1 cellular context compared by ENCODE assay signal in the genomic region with DNA sequence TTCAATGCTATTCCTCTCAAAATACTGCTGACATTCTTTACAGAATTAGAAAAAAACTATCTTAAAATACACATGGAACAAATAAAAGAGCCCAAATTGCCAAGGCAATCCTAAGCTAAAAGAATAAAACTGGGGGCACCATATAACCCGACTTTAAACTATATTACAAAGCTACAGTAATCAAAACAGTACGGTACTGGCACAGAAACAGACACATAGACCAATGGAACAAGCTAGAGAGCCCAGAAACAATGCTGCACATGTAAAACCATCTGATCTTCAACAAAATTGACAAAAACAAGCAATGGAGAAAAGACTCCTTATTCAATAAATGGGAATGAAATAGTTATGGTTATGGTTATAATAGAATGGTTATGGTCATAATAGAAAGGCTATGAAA.
TF ChIP-seq lines count a peak whose summit lies in the region.

No MANE protein-coding gene starts in this region.

TF ChIP-seq in HEK293, 187 proteins besides CTCF, POLR2A, EP300 and RAD21 (continued from another document):
- TF ChIP-seq ZFP3 (tag by site-specific recombination; IDR thresholded peaks at IDR 0.05; ENCODE audit: low read depth) = no peak
- TF ChIP-seq, protein P1, sequence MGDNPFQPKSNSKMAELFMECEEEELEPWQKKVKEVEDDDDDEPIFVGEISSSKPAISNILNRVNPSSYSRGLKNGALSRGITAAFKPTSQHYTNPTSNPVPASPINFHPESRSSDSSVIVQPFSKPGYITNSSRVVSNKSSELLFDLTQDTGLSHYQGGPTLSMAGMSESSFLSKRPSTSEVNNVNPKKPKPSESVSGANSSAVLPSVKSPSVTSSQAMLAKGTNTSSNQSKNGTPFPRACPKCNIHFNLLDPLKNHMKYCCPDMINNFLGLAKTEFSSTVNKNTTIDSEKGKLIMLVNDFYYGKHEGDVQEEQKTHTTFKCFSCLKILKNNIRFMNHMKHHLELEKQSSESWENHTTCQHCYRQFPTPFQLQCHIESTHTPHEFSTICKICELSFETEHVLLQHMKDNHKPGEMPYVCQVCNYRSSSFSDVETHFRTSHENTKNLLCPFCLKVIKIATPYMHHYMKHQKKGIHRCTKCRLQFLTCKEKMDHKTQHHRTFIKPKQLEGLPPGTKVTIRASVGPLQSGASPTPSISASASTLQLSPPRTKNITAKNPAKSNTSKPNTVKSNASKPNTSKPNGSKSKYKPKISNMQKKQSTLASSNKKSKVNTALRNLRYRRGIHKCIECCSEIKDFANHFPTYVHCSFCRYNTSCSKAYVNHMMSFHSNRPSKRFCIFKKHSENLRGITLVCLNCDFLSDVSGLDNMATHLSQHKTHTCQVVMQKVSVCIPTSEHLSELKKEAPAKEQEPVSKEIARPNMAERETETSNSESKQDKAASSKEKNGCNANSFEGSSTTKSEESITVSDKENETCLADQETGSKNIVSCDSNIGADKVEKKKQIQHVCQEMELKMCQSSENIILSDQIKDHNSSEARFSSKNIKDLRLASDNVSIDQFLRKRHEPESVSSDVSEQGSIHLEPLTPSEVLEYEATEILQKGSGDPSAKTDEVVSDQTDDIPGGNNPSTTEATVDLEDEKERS (tag by site-specific recombination; IDR thresholded peaks at IDR 0.05) = peak; percentile 94
